Comparison of ENCODE assay signal across 9 cellular contexts in the genomic region with DNA sequence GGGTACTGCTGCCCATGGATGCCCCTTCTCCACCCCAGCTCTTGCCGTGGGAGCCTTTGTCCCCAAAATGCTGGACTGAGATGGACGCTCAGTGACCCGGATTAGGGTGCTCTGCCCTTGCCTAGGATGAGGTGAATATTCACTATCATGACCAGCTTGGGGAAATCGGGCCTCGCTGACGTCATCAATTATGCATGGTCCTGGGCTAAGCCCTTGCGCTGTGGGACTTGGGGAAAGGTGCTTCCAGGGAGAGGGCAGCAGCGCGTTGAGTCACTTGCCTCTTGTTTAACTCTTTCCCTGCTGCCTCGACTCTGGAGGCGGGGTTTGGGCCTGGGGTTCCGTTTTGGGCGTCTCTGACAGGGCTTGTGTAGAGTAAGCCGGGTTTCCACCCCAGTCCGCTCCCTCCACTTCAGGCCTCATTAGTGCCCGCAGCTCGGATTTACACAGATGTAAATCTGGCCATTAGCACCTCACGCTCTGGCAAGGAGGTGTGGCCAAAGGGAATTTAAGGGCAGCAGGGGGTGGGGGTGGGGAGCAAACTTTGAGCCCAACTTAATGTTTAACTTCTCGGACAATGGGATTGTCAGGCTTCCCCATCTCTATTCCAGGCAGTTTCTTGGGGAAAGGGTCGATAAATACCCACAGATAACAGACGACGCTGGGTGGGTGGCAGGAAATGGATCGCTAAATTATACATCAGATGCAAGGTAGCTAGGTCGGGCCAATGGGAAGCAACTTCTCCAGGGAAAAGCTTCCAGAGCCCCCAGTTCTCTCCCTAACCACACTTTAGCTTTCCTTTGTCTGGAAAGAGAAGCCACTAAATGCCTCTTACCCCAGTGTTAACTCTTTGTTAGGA. TPM values are rescaled to one million over a fixed set of nuclear protein-coding genes. Genes with fewer than 3 reads are reported as not detected.
A peak's percentile ranks its signal among the peaks of the same experiment; 100 is the strongest.
DNase-seq lines count a peak whose midpoint lies in the region; ATAC-seq, FAIRE-seq and TF ChIP-seq lines count a peak whose summit lies in the region.
"Had no signal": no experiment of that assay in that cellular context is flagged by ENCODE, and none has a peak within 500 bp of the region (broad histone marks: within the 10 kb centered on the region; RNA-seq: fewer than 3 reads in every experiment).

No MANE protein-coding gene starts in this region.

- H3K79me1 ChIP-seq in IMR-90 (ENCODE audit: low read depth in 1 of 2, low read length in 2 of 2): no peaks in the 10 kb centered on the region

- H3K4ac ChIP-seq in IMR-90 (ENCODE audit: low read depth, low read length): 0 out of 2 replicates have a peak overlapping the region, but pooled peaks have one; percentile 34

- WGBS in IMR-90 (ENCODE audit: extremely low coverage in 2 of 2, insufficient read length in 1 of 2), 2 experiments: 11% methylated on average over 5 of the region's 24 CpGs; no CpG with 5 or more reads in 1 of the 2 experiments
- 1% methylated on average over 18 of the region's 24 CpGs for WGBS in HepG2 (ENCODE audit: low lambda C conversion rate)

- 0 out of 2 replicates have a peak overlapping the region, but pooled peaks have one; percentile 31 for H2BK20ac ChIP-seq in IMR-90 (ENCODE audit: low read depth, low read length)

- TF ChIP-seq CTCF in IMR-90 (conservative IDR thresholded peaks at IDR 0.05; ENCODE audit: low read depth, low read length): no peak
- TF ChIP-seq CTCF in HepG2 (CRISPR knock-in tag; IDR thresholded peaks at IDR 0.05): peak; percentile 36
- TF ChIP-seq CTCF in type B pancreatic cell (conservative IDR thresholded peaks at IDR 0.05): no peak

- no TSS peak for BruUV-seq in IMR-90 (replicated peaks; lab: Mats Ljungman, UMichigan)
- TSS peak; percentile 96 for BruUV-seq in HepG2 (replicated peaks; lab: Mats Ljungman, UMichigan)

- peak; percentile 80 for DNase-seq in IMR-90
- peak; percentile 90 for DNase-seq in HepG2 (ENCODE audit: low spot score)
- DNase-seq in type B pancreatic cell (ENCODE audit: extremely low spot score, unreplicated experiment): no peak
- no peak for DNase-seq in NCI-H526 treated with DMSO at 0.1 percent for 48 hours (lab: John Stamatoyannopoulos, UW)
- DNase-seq in OCI-M1 (lab: John Stamatoyannopoulos, UW): no peak
- DNase-seq: stimulated activated CD4-positive, alpha-beta T cell treated with anti-CD3 and anti-CD28 coated beads, Interleukin-2, amount 100 ng/mL, for 48 hours had no signal

- 0 out of 2 replicates have a peak overlapping the region, but pooled peaks have one; percentile 14 for H3K23ac ChIP-seq in IMR-90 (ENCODE audit: low read depth, low read length)

- no peaks in the 10 kb centered on the region; the same call in 1 of the 2 replicates for H3K9me3 ChIP-seq in IMR-90 (ENCODE audit: control insufficient read depth, insufficient read depth, low read length)
- no peaks in the 10 kb centered on the region for H3K9me3 ChIP-seq in HepG2 (ENCODE audit: low read length)

- H3K4me3 ChIP-seq in IMR-90 (ENCODE audit: insufficient read depth, low read depth, low read length): no peak overlapping the region
- H3K4me3 ChIP-seq in HepG2 (replicated peaks in 1 of 3; ENCODE audit: insufficient read depth in 1 of 3, low read depth in 2 of 3, low read length in 3 of 3): peak overlapping the region; percentile 52 to 67 (median 53)
- H3K4me3 ChIP-seq: SK-N-MC had no signal

- no peak overlapping the region for H3K27ac ChIP-seq in IMR-90 (ENCODE audit: insufficient read depth, low read length)
- peak overlapping the region; percentile 83 for H3K27ac ChIP-seq in HepG2 (ENCODE audit: extremely low read length, insufficient read depth, low read length)
- H3K27ac ChIP-seq: SK-N-MC had no signal

- H2BK15ac ChIP-seq in IMR-90 (ENCODE audit: low read depth, low read length): no peak overlapping the region

- POLR2A ChIA-PET in IMR-90 (lab: Charles Lee; ENCODE audit: unreplicated experiment) (no interaction called here), HepG2 (lab: Yijun Ruan, JAX) (interaction anchor here (0.5 to 2.9 kb wide), 22 partner anchors 8 to 203 kb away, joined by 3 to 18 read pairs (median 3); a partner anchor contains a TSS)

- intact Hi-C loops in IMR-90 (cut with micrococcal nuclease) (no loop called here), HepG2 (cut with micrococcal nuclease; ENCODE audit: unreplicated experiment) (loop anchor here (2.0 kb wide), 1 partner anchor 50 kb away; no protein-coding TSS in a partner anchor)

- H3K36me3 ChIP-seq in IMR-90 (ENCODE audit: control insufficient read depth, insufficient read depth, low read length) (no peaks in the 10 kb centered on the region), HepG2 (replicated peaks in 1 of 2; ENCODE audit: control insufficient read depth in 1 of 2, insufficient read depth in 2 of 2, low read length in 2 of 2) (no peaks in the 10 kb centered on the region)

- peaks cover 3% of the 10 kb centered on the region; the same call in 1 of the 2 replicates for H3K9me1 ChIP-seq in IMR-90 (ENCODE audit: insufficient read depth, low read length)

- peak overlapping the region in 1 of 2 experiments; percentile 30; a peak in 2 of 4 replicates for H4K8ac ChIP-seq in IMR-90 (ENCODE audit: low read depth in 2 of 2, low read length in 2 of 2)

- CTCF ChIA-PET in IMR-90 (lab: Yijun Ruan, JAX): interaction anchor here (0.6 kb wide), 2 partner anchors 16 to 485 kb away, joined by 3 read pairs; no protein-coding TSS in a partner anchor
- CTCF ChIA-PET in HepG2 (lab: Yijun Ruan, JAX; ENCODE audit: low intra/inter-chr PET ratio, low total read pairs): no interaction called here

- peak overlapping the region; percentile 86 for H3K27ac Mint-ChIP-seq in type B pancreatic cell

- dilution Hi-C loops in IMR-90 (cut with HindIII; ENCODE audit: low sequenced_read_pairs, unreplicated experiment): no loop called here

- H3K4me1 Mint-ChIP-seq in type B pancreatic cell (ENCODE audit: unreplicated experiment): peaks cover 14% of the 10 kb centered on the region

- no peak overlapping the region for H2AK5ac ChIP-seq in IMR-90 (ENCODE audit: low read depth, low read length)

- peak; percentile 93 for FAIRE-seq in HepG2 (lab: Jason Lieb, UNC)

- no peak overlapping the region for H4K5ac ChIP-seq in IMR-90 (ENCODE audit: low read depth, low read length)

- peak overlapping the region; percentile 78 for H3K4me3 Mint-ChIP-seq in type B pancreatic cell

- no peak overlapping the region for H2AK9ac ChIP-seq in IMR-90 (replicated peaks; ENCODE audit: low read depth, low read length, poor library complexity)

- no peaks in the 10 kb centered on the region for H3K79me2 ChIP-seq in HepG2 (ENCODE audit: insufficient read depth, low read length)

- TF ChIP-seq RAD21 in IMR-90 (IDR thresholded peaks at IDR 0.05; ENCODE audit: low read length) (no peak), HepG2 (CRISPR knock-in tag; IDR thresholded peaks at IDR 0.05) (peak; percentile 30; the same call in 1 of the 2 replicates)

- H3K14ac ChIP-seq in IMR-90 (replicated peaks; ENCODE audit: low read depth, low read length): no peak overlapping the region

- H3K27me3 Mint-ChIP-seq in type B pancreatic cell: no peaks in the 10 kb centered on the region

- ATAC-seq in IMR-90 (ENCODE audit: low read depth) (peak; percentile 84), esophagus mucosa (peak; percentile 52), HepG2 (peak; percentile 82), GM18502 (IDR thresholded peaks at IDR 0.05; ENCODE audit: poor library complexity, unreplicated experiment) (no peak)

- no peak overlapping the region for H2BK5ac ChIP-seq in IMR-90 (ENCODE audit: low read depth, low read length, poor library complexity, severe bottlenecking)

- H3K27me3 ChIP-seq in IMR-90 (ENCODE audit: control insufficient read depth, insufficient read depth, low read length) (peaks cover 5% of the 10 kb centered on the region; the same call in 1 of the 2 replicates), HepG2 (ENCODE audit: control insufficient read depth in 1 of 2, insufficient read depth in 2 of 2, low read length in 2 of 2) (no peaks in the 10 kb centered on the region)

- H3K4me2 ChIP-seq in IMR-90 (ENCODE audit: low read depth, low read length) (peak overlapping the region; percentile 2; the same call in 1 of the 2 replicates), HepG2 (ENCODE audit: low read depth, low read length) (peak overlapping the region; percentile 92)

- H3K4me1 ChIP-seq in IMR-90 (ENCODE audit: control insufficient read depth, insufficient read depth, low read length) (peaks cover 2% of the 10 kb centered on the region; the same call in 1 of the 2 replicates), HepG2 (ENCODE audit: insufficient read depth, low read length) (peaks cover 61% of the 10 kb centered on the region)

- no peak overlapping the region; the same call in 1 of the 2 replicates for H2BK120ac ChIP-seq in IMR-90 (ENCODE audit: low read depth, low read length)

- H2AFZ ChIP-seq in IMR-90 (replicated peaks; ENCODE audit: low read length, poor library complexity) (peak overlapping the region; percentile 90), HepG2 (ENCODE audit: low read length) (peak overlapping the region; percentile 31)

- H3K18ac ChIP-seq in IMR-90 (ENCODE audit: low read depth, low read length): no peak overlapping the region

- H3K9ac ChIP-seq in IMR-90 (ENCODE audit: low read depth, low read length) (no peak overlapping the region), HepG2 (ENCODE audit: insufficient read depth, low read depth, low read length) (peak overlapping the region; percentile 70)

- H3K36me3 Mint-ChIP-seq in type B pancreatic cell: no peaks in the 10 kb centered on the region

- TF ChIP-seq EP300 in HepG2 (IDR thresholded peaks at IDR 0.05; ENCODE audit: low read depth in 2 of 2, low read length in 2 of 2): peak in 1 of 2 experiments; percentile 79; a peak in 3 of 4 replicates
- TF ChIP-seq EP300 in HepG2 (CRISPR knock-in tag; IDR thresholded peaks at IDR 0.05; ENCODE audit: borderline replicate concordance): peak; percentile 49; the same call in 1 of the 2 replicates

- no peak overlapping the region for H4K91ac ChIP-seq in IMR-90 (ENCODE audit: insufficient read depth, low read depth, low read length)

- TF ChIP-seq POLR2A in IMR-90 (IDR thresholded peaks at IDR 0.05; ENCODE audit: low read depth, low read length) (no peak), HepG2 (IDR thresholded peaks at IDR 0.05; ENCODE audit: insufficient read depth in 1 of 2, low read depth in 2 of 2, low read length in 2 of 2) (peak; percentile 54 to 56; a peak in 3 of 4 replicates)

- in situ Hi-C loops in IMR-90 (cut with MboI; ENCODE audit: low sequenced_read_pairs): no loop called here
- in situ Hi-C loops in HepG2 (cut with HindIII; ENCODE audit: extremely low pct_ligation_motif_present, low pct_unique_long_range_greater_than_20kb): no loop called here

- H3K56ac ChIP-seq in IMR-90 (ENCODE audit: extremely low read depth, insufficient read depth, low read length): no peak overlapping the region

- H4K20me1 ChIP-seq in IMR-90 (ENCODE audit: insufficient read depth, low read length) (no peaks in the 10 kb centered on the region), HepG2 (ENCODE audit: insufficient read depth, low read length) (no peaks in the 10 kb centered on the region)

- H3K9me3 Mint-ChIP-seq in type B pancreatic cell: peaks cover 5% of the 10 kb centered on the region

RNA-seq across cellular contexts. Expression of a gene that starts 51.3 kb away (rescaled TPM):
- total RNA-seq in IMR-90 (2012; rRNA removed) (1.3 and 1.7 TPM in 2 replicates), esophagus mucosa (10.8 TPM), HepG2 (2016; rRNA removed; fragmentation: Illumina TruSeq; extraction: Trizol) (3.5 and 3.9 TPM in 2 replicates), type B pancreatic cell (ENCODE audit: low replicate concordance) (25.1 and 39.7 TPM in 2 replicates)
- polyA plus RNA-seq in IMR-90 (2012; rRNA removed) (12.2 and 16.6 TPM in 2 replicates), HepG2 (2011; rRNA removed) (13.7 and 14.5 TPM in 2 replicates)
- 9.2 and 13.9 TPM in 2 replicates for polyA plus RNA-seq in IMR-90 (2012; cell fraction: cytosol; rRNA removed)
- 39.1 and 40.0 TPM in 2 replicates for polyA plus RNA-seq in IMR-90 (2012; cell fraction: nucleus; rRNA removed; ENCODE audit: low replicate concordance)
- total RNA-seq in HepG2 (2016; cell fraction: cytosol; rRNA removed; fragmentation: Illumina TruSeq; extraction: Trizol; ENCODE audit: low read depth): 0.79 and 0.81 TPM in 2 replicates
- total RNA-seq in HepG2 (2016; cell fraction: insoluble cytoplasmic fraction; rRNA removed; fragmentation: Illumina TruSeq; extraction: Trizol): 2.8 and 2.9 TPM in 2 replicates
- 2.6 and 2.9 TPM in 2 replicates for total RNA-seq in HepG2 (2016; cell fraction: membrane; rRNA removed; fragmentation: Illumina TruSeq; extraction: Trizol)
- 16.4 and 18.5 TPM in 2 replicates for total RNA-seq in HepG2 (2016; cell fraction: nucleus; rRNA removed; fragmentation: Illumina TruSeq; extraction: Trizol)
- polyA plus RNA-seq in HepG2 (2011; cell fraction: cytosol; rRNA removed): 3.7 and 4.1 TPM in 2 replicates
- polyA plus RNA-seq in HepG2 (2011; cell fraction: nucleus; rRNA removed): 43.1 and 52.5 TPM in 2 replicates
- 20.4 and 29.8 TPM in 2 replicates for polyA plus RNA-seq in HepG2 (2012)
- polyA plus RNA-seq in HepG2 (2016; cell fraction: cytosol; fragmentation: Illumina TruSeq; extraction: Trizol; ENCODE audit: low read depth): 0.61 and 0.64 TPM in 2 replicates
- polyA plus RNA-seq in HepG2 (2016; cell fraction: insoluble cytoplasmic fraction; fragmentation: Illumina TruSeq; extraction: Trizol; ENCODE audit: low read depth): 8.5 and 14.1 TPM in 2 replicates
- polyA plus RNA-seq in HepG2 (2016; cell fraction: membrane; fragmentation: Illumina TruSeq; extraction: Trizol; ENCODE audit: low read depth): 2.6 and 3.5 TPM in 2 replicates
- 25.0 and 27.3 TPM in 2 replicates for polyA plus RNA-seq in HepG2 (2016; cell fraction: nucleus; fragmentation: Illumina TruSeq; extraction: Trizol; ENCODE audit: insufficient read depth, low read depth)
- 13.5 and 39.4 TPM in 2 replicates for polyA minus RNA-seq in HepG2 (2011; rRNA and poly(A)+ RNA removed; ENCODE audit: low replicate concordance)
- 13.6 and 18.3 TPM in 2 replicates for polyA minus RNA-seq in HepG2 (2011; cell fraction: cytosol; rRNA and poly(A)+ RNA removed)
- polyA minus RNA-seq in HepG2 (2011; cell fraction: nucleus; rRNA and poly(A)+ RNA removed): 74.9 and 75.2 TPM in 2 replicates

Comparison
In these comparisons a context has a peak if more than half of its experiments do, and no peak if none do; other contexts are left out.
1. DNase-seq: peak in IMR-90 (single experiment) and HepG2 (single experiment); none in type B pancreatic cell (single experiment), NCI-H526 treated with DMSO at 0.1 percent for 48 hours (single experiment) and OCI-M1 (single experiment).